ENCODE assay signal across 10 cellular contexts in the genomic region with DNA sequence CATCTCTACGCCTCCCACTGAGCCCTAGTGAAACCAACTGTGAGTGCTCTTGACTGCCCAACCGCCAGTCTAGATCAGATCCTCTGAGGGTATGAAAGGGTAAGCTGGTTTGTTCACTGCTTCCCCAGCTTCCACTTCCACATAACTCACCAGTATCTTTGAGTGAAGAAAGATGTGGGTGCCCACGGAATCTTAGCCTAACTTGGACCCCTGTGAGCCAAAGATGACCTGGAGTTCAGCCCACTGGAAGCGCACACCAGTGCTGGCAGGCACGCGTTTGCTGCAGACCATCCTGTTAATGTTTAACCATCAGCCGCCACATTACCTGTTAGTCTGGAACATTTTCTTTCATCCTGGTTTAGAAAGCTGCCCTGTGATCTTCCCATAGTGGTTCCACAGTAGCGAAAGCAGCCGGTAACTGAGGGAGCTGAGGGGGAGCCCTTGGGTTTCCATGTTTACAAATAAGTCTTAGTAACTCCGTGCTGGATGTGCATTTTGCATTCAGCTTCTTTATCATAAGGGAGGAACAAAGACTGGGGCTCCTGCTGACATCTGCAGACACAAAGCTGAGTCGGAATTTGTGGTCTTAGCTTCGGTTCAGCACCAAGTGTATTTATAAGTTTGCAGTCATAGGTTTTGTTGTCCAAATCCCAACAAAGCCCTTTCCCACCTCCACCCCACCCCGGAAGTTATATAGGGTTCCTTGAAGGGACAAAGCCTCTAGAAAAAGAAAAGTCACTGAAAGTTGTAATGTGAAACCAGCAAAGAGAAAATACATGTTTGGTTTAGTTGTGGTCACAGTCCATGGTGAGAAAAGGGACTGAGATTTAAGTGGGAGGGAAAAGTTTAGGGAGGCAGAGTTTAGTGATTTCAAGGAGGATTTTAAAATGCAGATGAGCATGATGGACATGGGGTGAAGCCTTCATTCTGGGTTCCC.
DNase-seq lines count a peak whose midpoint lies in the region; ATAC-seq and TF ChIP-seq lines count a peak whose summit lies in the region.
"Had no signal": no experiment of that assay in that cellular context is flagged by ENCODE, and none has a peak within 500 bp of the region (broad histone marks: within the 10 kb centered on the region; RNA-seq: fewer than 3 reads in every experiment).

No MANE protein-coding gene starts in this region.

- H3K36me3 Mint-ChIP-seq in stimulated activated naive CD8-positive, alpha-beta T cell treated with anti-CD3 and anti-CD28 coated beads, Interleukin-15, Interleukin-2, amounts not matched to agents 100 ng/mL and 50 ng/mL, for 24 hours (ENCODE audit: low read depth): peaks cover 34% of the 10 kb centered on the region
- peaks cover 9% of the 10 kb centered on the region for H3K36me3 Mint-ChIP-seq in mesothelial cell of epicardium

- CTCF ChIA-PET in OCI-LY7 (lab: Charles Lee; ENCODE audit: unreplicated experiment) (interaction anchor here (0.6 kb wide), 2 partner anchors 9 to 493 kb away, joined by 3 read pairs; no protein-coding TSS in a partner anchor), GM10248 (lab: Yijun Ruan, JAX) (interaction anchor here (0.8 to 5.6 kb wide), 23 partner anchors 8 to 568 kb away, joined by 3 to 58 read pairs (median 5); no protein-coding TSS in a partner anchor)

- H3K4me1 Mint-ChIP-seq in stimulated activated naive CD8-positive, alpha-beta T cell treated with anti-CD3 and anti-CD28 coated beads, Interleukin-15, Interleukin-2, amounts not matched to agents 100 ng/mL and 50 ng/mL, for 24 hours (ENCODE audit: low read depth): peaks cover 22% of the 10 kb centered on the region
- peaks cover 49% of the 10 kb centered on the region for H3K4me1 Mint-ChIP-seq in stimulated activated naive CD8-positive, alpha-beta T cell treated with anti-CD3 and anti-CD28 coated beads, Interleukin-15, amount 100 ng/mL, for 72 hours
- H3K4me1 Mint-ChIP-seq in mesothelial cell of epicardium: peaks cover 26% of the 10 kb centered on the region

- no peak overlapping the region for H3K4me3 Mint-ChIP-seq in stimulated activated naive CD8-positive, alpha-beta T cell treated with anti-CD3 and anti-CD28 coated beads, Interleukin-15, Interleukin-2, amounts not matched to agents 100 ng/mL and 50 ng/mL, for 24 hours
- H3K4me3 Mint-ChIP-seq in stimulated activated naive CD8-positive, alpha-beta T cell treated with anti-CD3 and anti-CD28 coated beads, Interleukin-15, amount 100 ng/mL, for 72 hours: no peak overlapping the region
- no peak overlapping the region for H3K4me3 Mint-ChIP-seq in mesothelial cell of epicardium

- TF ChIP-seq POLR2A in body of pancreas (IDR thresholded peaks at IDR 0.05): peak in 2 of 3 donors; percentile 47 to 64

- BruUV-seq in OCI-LY7 (replicated peaks; lab: Mats Ljungman, UMichigan): no TSS peak

- DNase-seq in stimulated activated naive CD8-positive, alpha-beta T cell treated with anti-CD3 and anti-CD28 coated beads, Interleukin-15, amount 100 ng/mL, for 72 hours: no peak
- DNase-seq in body of pancreas (peak; percentile 61 to 85 (median 80)), mesothelial cell of epicardium (ENCODE audit: low spot score in 2 of 2, unreplicated experiment in 2 of 2) (no peak), OCI-LY7 (ENCODE audit: low spot score) (no peak), GM10248 (ENCODE audit: extremely low spot score) (no peak)
- DNase-seq: COR-L47 had no signal

- H3K9me2 ChIP-seq in OCI-LY7 (ENCODE audit: insufficient read depth, low read length): no peaks in the 10 kb centered on the region

- H3K27ac Mint-ChIP-seq in stimulated activated naive CD8-positive, alpha-beta T cell treated with anti-CD3 and anti-CD28 coated beads, Interleukin-15, Interleukin-2, amounts not matched to agents 100 ng/mL and 50 ng/mL, for 24 hours: peak overlapping the region; percentile 10
- H3K27ac Mint-ChIP-seq in stimulated activated naive CD8-positive, alpha-beta T cell treated with anti-CD3 and anti-CD28 coated beads, Interleukin-15, amount 100 ng/mL, for 72 hours: no peak overlapping the region
- H3K27ac Mint-ChIP-seq in mesothelial cell of epicardium: peak overlapping the region; percentile 77

- no peaks in the 10 kb centered on the region for H3K9me3 ChIP-seq in body of pancreas
- no peaks in the 10 kb centered on the region for H3K9me3 ChIP-seq in OCI-LY7 (ENCODE audit: low read length)
- H3K9me3 ChIP-seq: Peyer's patch had no signal

- H3K36me3 ChIP-seq in body of pancreas (replicated peaks in 1 of 2; ENCODE audit: insufficient read depth in 1 of 2, low read depth in 2 of 2): peaks cover 0 to 7% of the 10 kb centered on the region in 2 donors
- no peaks in the 10 kb centered on the region for H3K36me3 ChIP-seq in OCI-LY7 (ENCODE audit: insufficient read depth, low read length)

- H3K27me3 Mint-ChIP-seq in stimulated activated naive CD8-positive, alpha-beta T cell treated with anti-CD3 and anti-CD28 coated beads, Interleukin-15, Interleukin-2, amounts not matched to agents 100 ng/mL and 50 ng/mL, for 24 hours: no peaks in the 10 kb centered on the region
- no peaks in the 10 kb centered on the region for H3K27me3 Mint-ChIP-seq in stimulated activated naive CD8-positive, alpha-beta T cell treated with anti-CD3 and anti-CD28 coated beads, Interleukin-15, amount 100 ng/mL, for 72 hours
- H3K27me3 Mint-ChIP-seq in mesothelial cell of epicardium (ENCODE audit: low read depth): no peaks in the 10 kb centered on the region

- no peaks in the 10 kb centered on the region for H3K9me3 Mint-ChIP-seq in stimulated activated naive CD8-positive, alpha-beta T cell treated with anti-CD3 and anti-CD28 coated beads, Interleukin-15, Interleukin-2, amounts not matched to agents 100 ng/mL and 50 ng/mL, for 24 hours
- no peaks in the 10 kb centered on the region for H3K9me3 Mint-ChIP-seq in stimulated activated naive CD8-positive, alpha-beta T cell treated with anti-CD3 and anti-CD28 coated beads, Interleukin-15, amount 100 ng/mL, for 72 hours
- no peaks in the 10 kb centered on the region for H3K9me3 Mint-ChIP-seq in mesothelial cell of epicardium

- intact Hi-C loops in body of pancreas (cut with DNase I): loop anchor here (10.0 kb wide), 1 partner anchor 547 kb away; no protein-coding TSS in a partner anchor
- intact Hi-C loops in OCI-LY7 (cut with micrococcal nuclease; ENCODE audit: unreplicated experiment): no loop called here

- no peak for ATAC-seq in stimulated activated naive CD8-positive, alpha-beta T cell treated with anti-CD3 and anti-CD28 coated beads, Interleukin-15, amount 100 ng/mL, for 72 hours
- ATAC-seq in body of pancreas (peak; percentile 54), GM21447 (IDR thresholded peaks at IDR 0.05; ENCODE audit: unreplicated experiment) (no peak), GM21367 (IDR thresholded peaks at IDR 0.05; ENCODE audit: unreplicated experiment) (no peak)

- no peaks in the 10 kb centered on the region for H3K27me3 ChIP-seq in body of pancreas
- H3K27me3 ChIP-seq: Peyer's patch had no signal

- H2AFZ ChIP-seq in OCI-LY7 (ENCODE audit: low read length): no peak overlapping the region

- H3K4me1 ChIP-seq in body of pancreas (peaks cover 69% of the 10 kb centered on the region), OCI-LY7 (ENCODE audit: insufficient read depth, low read length, poor library complexity, severe bottlenecking) (peaks cover 17% of the 10 kb centered on the region)

- TF ChIP-seq CTCF in body of pancreas (IDR thresholded peaks at IDR 0.05): no peak
- TF ChIP-seq CTCF in mesothelial cell of epicardium (IDR thresholded peaks at IDR 0.05; ENCODE audit: unreplicated experiment): no peak
- no peak for TF ChIP-seq CTCF in OCI-LY7 (conservative IDR thresholded peaks at IDR 0.05; ENCODE audit: low read length)
- TF ChIP-seq CTCF in GM10248 (IDR thresholded peaks at IDR 0.05; ENCODE audit: control extremely low read depth, extremely low read depth, low read depth, missing control alignments): no peak

- no peaks in the 10 kb centered on the region for H3K79me2 ChIP-seq in OCI-LY7 (ENCODE audit: insufficient read depth, low read depth, low read length)

- POLR2A ChIA-PET in OCI-LY7 (lab: Charles Lee) (interaction anchor here (0.6 kb wide), 1 partner anchor 132 kb away, joined by 3 read pairs; no protein-coding TSS in a partner anchor), GM10248 (lab: Yijun Ruan, JAX) (no interaction called here)

- peak overlapping the region; percentile 73 to 93 (median 88) for H3K27ac ChIP-seq in body of pancreas
- no peak overlapping the region for H3K27ac ChIP-seq in OCI-LY7 (ENCODE audit: low read depth, low read length, poor library complexity, severe bottlenecking)

- no peak overlapping the region for H3K4me2 ChIP-seq in OCI-LY7 (ENCODE audit: low read length)

- 10 to 18% methylated on average over 10 to 13 of the region's 13 CpGs for whole genome bisulfite sequencing in body of pancreas, 2 donors

- no peak overlapping the region for H3K4me3 ChIP-seq in body of pancreas
- no peak overlapping the region for H3K4me3 ChIP-seq in OCI-LY7 (ENCODE audit: low read depth, low read length, poor library complexity, severe bottlenecking)
- H3K4me3 ChIP-seq: Peyer's patch had no signal

- no peaks in the 10 kb centered on the region for H4K20me1 ChIP-seq in OCI-LY7 (ENCODE audit: insufficient read depth, low read length)

Comparison
In these comparisons a context has a peak if more than half of its experiments do, and no peak if none do; other contexts are left out.
1. H3K27ac Mint-ChIP-seq: peak in stimulated activated naive CD8-positive, alpha-beta T cell treated with anti-CD3 and anti-CD28 coated beads, Interleukin-15, Interleukin-2, amounts not matched to agents 100 ng/mL and 50 ng/mL, for 24 hours (single experiment) and mesothelial cell of epicardium (single experiment); none in stimulated activated naive CD8-positive, alpha-beta T cell treated with anti-CD3 and anti-CD28 coated beads, Interleukin-15, amount 100 ng/mL, for 72 hours (0 of 2).
2. DNase-seq: peak in body of pancreas (4 of 4); none in stimulated activated naive CD8-positive, alpha-beta T cell treated with anti-CD3 and anti-CD28 coated beads, Interleukin-15, amount 100 ng/mL, for 72 hours (0 of 2), mesothelial cell of epicardium (0 of 2), OCI-LY7 (single experiment) and GM10248 (single experiment).